In the genomic region with DNA sequence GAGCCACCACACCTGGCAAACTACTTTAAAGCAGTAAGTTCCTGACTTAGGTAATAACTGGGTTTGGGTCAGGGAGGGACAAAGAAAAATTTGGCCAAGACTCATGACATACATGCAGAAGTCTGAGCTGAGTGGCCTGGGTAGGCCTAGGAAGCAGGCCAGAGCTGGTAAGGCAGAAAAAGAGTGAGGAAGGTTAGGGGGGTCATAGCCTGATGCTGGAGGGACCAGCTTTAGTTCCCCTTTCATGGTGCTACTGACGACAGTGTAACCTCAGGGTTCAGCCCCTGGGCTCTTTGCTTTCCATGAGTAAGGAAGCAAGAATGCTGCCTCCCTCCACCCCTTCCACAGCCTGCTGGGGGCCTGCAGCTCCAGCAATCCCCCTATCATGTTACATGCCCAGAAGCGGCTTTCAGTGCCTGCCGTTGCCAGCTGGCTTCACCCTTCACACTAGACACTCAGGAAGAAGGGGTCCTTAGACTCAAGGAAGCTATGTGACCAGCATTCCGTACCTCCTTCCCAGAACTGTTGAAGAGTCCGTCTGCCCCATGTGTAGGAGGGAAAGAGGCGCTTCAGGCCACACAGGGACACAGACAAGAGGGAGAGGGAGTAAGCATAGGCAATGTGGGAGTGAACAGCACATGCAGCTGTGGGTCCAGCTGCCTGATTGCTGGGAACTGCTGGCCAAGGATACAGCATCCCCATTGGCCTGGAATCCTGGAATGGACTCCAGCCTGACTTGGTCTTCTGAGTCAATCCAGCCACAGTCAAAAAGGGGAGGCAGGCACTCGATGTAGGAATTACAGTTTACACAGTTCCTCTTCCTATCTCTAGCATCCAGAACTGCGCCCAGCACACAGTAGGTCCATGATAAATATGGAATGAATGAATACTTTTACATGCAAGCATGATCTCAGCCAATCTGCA, we compare ENCODE assay signal across 9 cellular contexts.
A peak's percentile ranks its signal among the peaks of the same experiment; 100 is the strongest.
DNase-seq lines count a peak whose midpoint lies in the region; ATAC-seq and TF ChIP-seq lines count a peak whose summit lies in the region.
"Had no signal": no experiment of that assay in that cellular context is flagged by ENCODE, and none has a peak within 500 bp of the region (broad histone marks: within the 10 kb centered on the region; RNA-seq: fewer than 3 reads in every experiment).

No MANE protein-coding gene starts in this region.

- H3K27me3 ChIP-seq in NT2/D1 (ENCODE audit: insufficient read depth, insufficient read length) (peaks cover 20% of the 10 kb centered on the region), mucosa of stomach (ENCODE audit: control insufficient read depth, insufficient read depth, low read length) (peaks cover 26% of the 10 kb centered on the region)

- TF ChIP-seq CTCF in GM13976 (IDR thresholded peaks at IDR 0.05; ENCODE audit: borderline replicate concordance, control extremely low read depth, extremely low read depth, insufficient read depth, missing control alignments): no peak

- H3K4me1 ChIP-seq in NT2/D1 (ENCODE audit: insufficient read depth, insufficient read length) (peaks cover 12% of the 10 kb centered on the region), mucosa of stomach (ENCODE audit: control insufficient read depth, insufficient read depth, low read length) (peaks cover 16% of the 10 kb centered on the region)

- ATAC-seq in HG02588 (IDR thresholded peaks at IDR 0.05; ENCODE audit: unreplicated experiment): no peak
- ATAC-seq in activated CD4-positive, CD25-positive, alpha-beta regulatory T cell treated with anti-CD3 and anti-CD28 coated beads, Interleukin-2, amount 50 U/mL, for 24 hours: no peak

- H3K4me3 ChIP-seq in NT2/D1 (ENCODE audit: insufficient read length, low read depth) (no peak overlapping the region), mucosa of stomach (ENCODE audit: low read length) (no peak overlapping the region)

- in situ Hi-C loops in GM13976 (cut with MboI; ENCODE audit: low sequenced_read_pairs, unreplicated experiment): no loop called here

- H3K9ac ChIP-seq in NT2/D1 (ENCODE audit: insufficient read length, low read depth) (peak overlapping the region; percentile 58), mucosa of stomach (ENCODE audit: low read length) (peak overlapping the region; percentile 0)
- H3K9ac ChIP-seq: KMS-11 had no signal

- no peaks in the 10 kb centered on the region for H3K36me3 ChIP-seq in NT2/D1 (ENCODE audit: insufficient read depth, insufficient read length, low read length)
- no peaks in the 10 kb centered on the region for H3K36me3 ChIP-seq in mucosa of stomach (ENCODE audit: control insufficient read depth, insufficient read depth, low read length)

- H3K9me3 ChIP-seq in NT2/D1 (ENCODE audit: insufficient read depth, low read length): no peaks in the 10 kb centered on the region
- no peaks in the 10 kb centered on the region for H3K9me3 ChIP-seq in mucosa of stomach (ENCODE audit: control insufficient read depth, low read length)

- DNase-seq in GM04503 (ENCODE audit: low read depth) (peak; percentile 92), NT2/D1 (ENCODE audit: low read depth, low spot score) (peak; percentile 71), ecto neural progenitor cell (ENCODE audit: low spot score) (peak; percentile 86), GM13976 (ENCODE audit: low spot score) (no peak), midbrain (lab: John Stamatoyannopoulos, UW) (no peak)

Comparison
In these comparisons a context has a peak if more than half of its experiments do, and no peak if none do; other contexts are left out.
1. DNase-seq: peak in GM04503 (single experiment), NT2/D1 (single experiment) and ecto neural progenitor cell (single experiment); none in GM13976 (single experiment) and midbrain (single experiment).